In genomic region chr10:74593470-74593869, GRCh38 we compare ENCODE assay signal across 10 cellular contexts.
A peak's percentile ranks its signal among the peaks of the same experiment; 100 is the strongest.
DNase-seq lines count a peak whose midpoint lies in the region; ATAC-seq and TF ChIP-seq lines count a peak whose summit lies in the region.
"Had no signal": no experiment of that assay in that cellular context is flagged by ENCODE, and none has a peak within 500 bp of the region (broad histone marks: within the 10 kb centered on the region; RNA-seq: fewer than 3 reads in every experiment).

No MANE protein-coding gene starts in this region.

- H3K27me3 ChIP-seq in GM23248 (replicated peaks; ENCODE audit: insufficient read depth) = no peaks in the 10 kb centered on the region
- no peaks in the 10 kb centered on the region for H3K27me3 ChIP-seq in adrenal gland
- H3K27me3 ChIP-seq: SJSA1 had no signal

- H2AFZ ChIP-seq in GM23248 = no peak overlapping the region

- H3K9me3 ChIP-seq in GM23248 (ENCODE audit: low read depth) (no peaks in the 10 kb centered on the region), adrenal gland (replicated peaks in 1 of 3) (no peaks in the 10 kb centered on the region)
- H3K9me3 ChIP-seq: SJSA1 had no signal

- peak overlapping the region; percentile 21; the same call in 1 of the 2 replicates for H3K9ac ChIP-seq in GM23248

- no peak for ATAC-seq in GM21528 (IDR thresholded peaks at IDR 0.05; ENCODE audit: low FRiP score, unreplicated experiment)
- no peak for ATAC-seq in HG03196 (IDR thresholded peaks at IDR 0.05; ENCODE audit: unreplicated experiment)

- in situ Hi-C loops in GM23248 (cut with MboI) = no loop called here

- no peaks in the 10 kb centered on the region for H3K9me2 ChIP-seq in GM23248 (ENCODE audit: insufficient read depth)

- peak overlapping the region; percentile 28 for H3K27ac ChIP-seq in 22Rv1
- peak overlapping the region; percentile 51 for H3K27ac ChIP-seq in GM23248
- no peak overlapping the region for H3K27ac ChIP-seq in adrenal gland
- H3K27ac ChIP-seq: SJSA1 had no signal

- peak; percentile 82 for DNase-seq in GM23248
- peak; percentile 12 for DNase-seq in astrocyte of the hippocampus (ENCODE audit: low read depth, low spot score)
- peak; percentile 38 for DNase-seq in inferior parietal cortex (ENCODE audit: extremely low spot score)
- no peak for DNase-seq in NCI-H2171 treated with DMSO at 0.1 percent for 48 hours (lab: John Stamatoyannopoulos, UW)
- no peak for DNase-seq in adrenal gland
- DNase-seq: cerebellar nuclear complex had no signal

- no peaks in the 10 kb centered on the region for H3K79me2 ChIP-seq in GM23248 (ENCODE audit: insufficient read depth)

- H3K4me1 ChIP-seq in GM23248 (ENCODE audit: insufficient read depth) = peaks cover 25% of the 10 kb centered on the region
- H3K4me1 ChIP-seq in adrenal gland (replicated peaks in 1 of 2) = peaks cover 6 to 27% of the 10 kb centered on the region in 2 donors

- intact Hi-C loops in adrenal gland (cut with DNase I) = no loop called here

- no peak overlapping the region for H3K4me3 ChIP-seq in GM23248
- no peak overlapping the region for H3K4me3 ChIP-seq in adrenal gland
- H3K4me3 ChIP-seq: SJSA1 had no signal

- peaks cover 10% of the 10 kb centered on the region for H3F3A ChIP-seq in GM23248 (ENCODE audit: insufficient read depth)

- no peak for TF ChIP-seq POLR2A in adrenal gland (IDR thresholded peaks at IDR 0.05)

- TF ChIP-seq CTCF in 22Rv1 (IDR thresholded peaks at IDR 0.05) (no peak), adrenal gland (IDR thresholded peaks at IDR 0.05) (no peak)

- H3K36me3 ChIP-seq in GM23248 (ENCODE audit: low read depth) (no peaks in the 10 kb centered on the region), adrenal gland (replicated peaks in 1 of 2) (no peaks in the 10 kb centered on the region)
- H3K36me3 ChIP-seq: SJSA1 had no signal

- WGBS in GM23248 (ENCODE audit: low coverage in 1 of 2, low lambda C conversion rate in 2 of 2, missing lambda C conversion rate in 2 of 2), 2 experiments = 2 to 13% methylated on average over 2 of the region's 2 CpGs
- 59 to 81% (median 77%) methylated on average over 2 of the region's 2 CpGs for WGBS in adrenal gland, 4 donors

- H4K20me1 ChIP-seq in GM23248 (ENCODE audit: insufficient read depth) = no peaks in the 10 kb centered on the region

- peak overlapping the region; percentile 17 for H3K4me2 ChIP-seq in GM23248 (ENCODE audit: unreplicated experiment)

Comparison
In these comparisons a context has a peak if more than half of its experiments do, and no peak if none do; other contexts are left out.
1. H3K27ac ChIP-seq: peak in 22Rv1 (single experiment) and GM23248 (single experiment); none in adrenal gland (0 of 5).
2. DNase-seq: peak in GM23248 (single experiment), astrocyte of the hippocampus (single experiment) and inferior parietal cortex (single experiment); none in NCI-H2171 treated with DMSO at 0.1 percent for 48 hours (single experiment) and adrenal gland (0 of 7).